9 cellular contexts compared by ENCODE assay signal in genomic region chr14:105486333-105486973, GRCh38. TPM values are rescaled to one million over a fixed set of nuclear protein-coding genes. Genes with fewer than 3 reads are reported as not detected.
DNase-seq lines count a peak whose midpoint lies in the region; ATAC-seq lines count a peak whose summit lies in the region.
"Had no signal": no experiment of that assay in that cellular context is flagged by ENCODE, and none has a peak within 500 bp of the region (broad histone marks: within the 10 kb centered on the region; RNA-seq: fewer than 3 reads in every experiment).

TSS of gene CRIP1 (plus strand) at chr14:105486886. CDS start at chr14:105487260, 374 bp downstream.

- 13 to 16% methylated on average over 47 to 48 of the region's 48 CpGs for WGBS in esophagus, 2 donors

- peak within 1 kb of the TSS; percentile 77 for H3K4me3 ChIP-seq in ACC112 (ENCODE audit: low read depth, low read length)
- peak within 1 kb of the TSS; percentile 41 to 58 for H3K4me3 ChIP-seq in esophagus (ENCODE audit: low read depth in 1 of 2, low read length in 2 of 2)

- H3K4me1 ChIP-seq in ACC112 (ENCODE audit: control insufficient read depth, insufficient read depth, low read length, unreplicated experiment) (peaks cover 35% of the 10 kb centered on the region), esophagus (ENCODE audit: control insufficient read depth in 2 of 2, insufficient read depth in 2 of 2, low read length in 1 of 2) (peaks cover 15 to 47% of the 10 kb centered on the region in 2 donors)

- H3K27me3 Mint-ChIP-seq in natural killer cell treated with Interleukin-12 subunit alpha and Interleukin-12 subunit beta and Interleukin-15 and Interleukin-18, amount 100 ng/mL, for 72 hours = no peaks in the 10 kb centered on the region

- H3K27ac ChIP-seq in ACC112 (ENCODE audit: low read depth, low read length) = no peak within 1 kb of the TSS
- peak within 1 kb of the TSS; percentile 62 for H3K27ac ChIP-seq in KOPT-K1 (ENCODE audit: low read depth, low read length, poor library complexity, severe bottlenecking)
- peak within 1 kb of the TSS; percentile 82 to 91 for H3K27ac ChIP-seq in esophagus (ENCODE audit: low read depth in 2 of 2, low read length in 1 of 2)

- peaks cover 24 to 33% of the 10 kb centered on the region in 2 donors for H3K4me1 Mint-ChIP-seq in natural killer cell treated with Interleukin-12 subunit alpha and Interleukin-12 subunit beta and Interleukin-15 and Interleukin-18, amount 100 ng/mL, for 72 hours (ENCODE audit: low read depth in 2 of 2)

- peak within 1 kb of the TSS; percentile 49 to 64 for H3K27ac Mint-ChIP-seq in natural killer cell treated with Interleukin-12 subunit alpha and Interleukin-12 subunit beta and Interleukin-15 and Interleukin-18, amount 100 ng/mL, for 72 hours

- no peaks in the 10 kb centered on the region for H3K9me3 ChIP-seq in KOPT-K1 (ENCODE audit: insufficient read depth, low read length, poor library complexity, severe bottlenecking)
- H3K9me3 ChIP-seq in esophagus (ENCODE audit: control insufficient read depth in 2 of 2, insufficient read depth in 1 of 2, low read depth in 1 of 2, low read length in 1 of 2) = no peaks in the 10 kb centered on the region

- H3K36me3 Mint-ChIP-seq in natural killer cell treated with Interleukin-12 subunit alpha and Interleukin-12 subunit beta and Interleukin-15 and Interleukin-18, amount 100 ng/mL, for 72 hours = no peaks in the 10 kb centered on the region

- DNase-seq in natural killer cell treated with Interleukin-12 subunit alpha and Interleukin-12 subunit beta and Interleukin-15 and Interleukin-18, amount 100 ng/mL, for 72 hours (ENCODE audit: low spot score) = peak; percentile 78
- no peak for DNase-seq in NCI-H748 (lab: John Stamatoyannopoulos, UW; ENCODE audit: unreplicated experiment)
- DNase-seq: GDM1 had no signal

- no peaks in the 10 kb centered on the region for H3K36me3 ChIP-seq in ACC112 (ENCODE audit: insufficient read depth, low read length)
- no peaks in the 10 kb centered on the region for H3K36me3 ChIP-seq in KOPT-K1 (ENCODE audit: insufficient read depth, low read length)
- no peaks in the 10 kb centered on the region for H3K36me3 ChIP-seq in esophagus (ENCODE audit: control insufficient read depth in 2 of 2, insufficient read depth in 2 of 2, low read length in 1 of 2)

- no peaks in the 10 kb centered on the region for H3K79me2 ChIP-seq in ACC112 (ENCODE audit: control insufficient read depth, insufficient read depth, low read length, unreplicated experiment)

- H3K9me3 Mint-ChIP-seq in natural killer cell treated with Interleukin-12 subunit alpha and Interleukin-12 subunit beta and Interleukin-15 and Interleukin-18, amount 100 ng/mL, for 72 hours = no peaks in the 10 kb centered on the region

- peak within 1 kb of the TSS; percentile 73 for H3K4me3 Mint-ChIP-seq in natural killer cell treated with Interleukin-12 subunit alpha and Interleukin-12 subunit beta and Interleukin-15 and Interleukin-18, amount 100 ng/mL, for 72 hours

- ATAC-seq in natural killer cell treated with Interleukin-12 subunit alpha and Interleukin-12 subunit beta and Interleukin-15 and Interleukin-18, amount 100 ng/mL, for 72 hours = no peak
- no peak for ATAC-seq in GM19035 (IDR thresholded peaks at IDR 0.05; ENCODE audit: unreplicated experiment)
- no peak for ATAC-seq in GM21786 (IDR thresholded peaks at IDR 0.05; ENCODE audit: unreplicated experiment)
- no peak for ATAC-seq in HG03354 (IDR thresholded peaks at IDR 0.05; ENCODE audit: poor library complexity, severe bottlenecking, unreplicated experiment)

- H3K27me3 ChIP-seq in ACC112 (ENCODE audit: insufficient read depth, low read length) (peaks cover 5% of the 10 kb centered on the region; the same call in 1 of the 2 replicates), esophagus (ENCODE audit: control insufficient read depth in 1 of 2, insufficient read depth in 2 of 2, low read length in 2 of 2) (no peaks in the 10 kb centered on the region)

- H2AFZ ChIP-seq in ACC112 (ENCODE audit: low read length, unreplicated experiment) = peak within 1 kb of the TSS; percentile 27

RNA-seq across cellular contexts. Expression of gene CRIP1, which starts in this region (rescaled TPM):
- 10 to 100 TPM; 78.0 to 99.3 TPM for polyA plus RNA-seq in esophagus
- total RNA-seq in natural killer cell treated with Interleukin-12 subunit alpha and Interleukin-12 subunit beta and Interleukin-15 and Interleukin-18, amount 100 ng/mL, for 72 hours = 10 to 100 TPM; 39.0 to 82.7 TPM
